ENCODE assay signal across 8 cellular contexts in the genomic region with DNA sequence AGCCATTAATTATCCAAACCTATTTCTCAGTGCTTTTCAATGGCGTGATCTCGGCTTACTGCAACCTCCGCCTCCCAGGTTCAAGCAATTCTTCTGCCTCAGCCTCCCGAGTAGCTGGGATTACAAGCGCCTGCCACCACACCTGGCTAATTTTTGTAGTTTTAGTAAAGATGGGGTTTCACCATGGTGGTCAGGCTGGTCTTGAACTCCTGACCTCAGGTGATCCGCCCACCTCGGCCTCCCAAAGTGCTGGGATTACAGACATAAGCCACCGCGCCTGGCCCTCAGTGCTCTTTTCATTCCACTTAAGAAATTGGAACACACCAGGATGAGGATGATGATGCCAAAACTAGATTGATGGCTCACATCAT. TPM values are rescaled to one million over a fixed set of nuclear protein-coding genes. Genes with fewer than 3 reads are reported as not detected.
DNase-seq lines count a peak whose midpoint lies in the region; ATAC-seq and TF ChIP-seq lines count a peak whose summit lies in the region.
"Not testable (repeated sequence)": the region's sequence is repeated elsewhere in the genome, so short reads cannot be mapped to it uniquely, and the experiment has no call there.

No MANE protein-coding gene starts in this region.

- peak overlapping the region; percentile 93 for H3K27ac ChIP-seq in lower lobe of right lung
- H3K27ac ChIP-seq in prostate gland: peak overlapping the region; percentile 82 to 86

- H3K36me3 ChIP-seq in lower lobe of right lung, prostate gland: not testable (repeated sequence)

- CTCF ChIA-PET in Calu3 (lab: Charles Lee); activated CD4-positive, alpha-beta memory T cell treated with anti-CD3 and anti-CD28 coated beads, Interleukin-2, amount 10 ng/mL, durations not matched to agents 7 days and 5 days (lab: Charles Lee): not testable (repeated sequence)
- CTCF ChIA-PET in MCF 10A (lab: Yijun Ruan, JAX): interaction anchor here (1.0 to 1.2 kb wide), 2 partner anchors 23 to 83 kb away, joined by 3 to 4 read pairs; no protein-coding TSS in a partner anchor

- BruUV-seq in Calu3 (replicated peaks; lab: Mats Ljungman, UMichigan); MCF 10A (replicated peaks; lab: Mats Ljungman, UMichigan): not testable (repeated sequence)

- H3K27me3 ChIP-seq in lower lobe of right lung (ENCODE audit: low read depth); prostate gland (replicated peaks; ENCODE audit: insufficient read depth): not testable (repeated sequence)

- DNase-seq in Calu3; NB4 (ENCODE audit: low read depth); activated CD4-positive, alpha-beta memory T cell treated with anti-CD3 and anti-CD28 coated beads, Interleukin-2, amount 10 ng/mL, durations not matched to agents 7 days and 5 days; MCF 10A (ENCODE audit: unreplicated experiment); fibroblast of pulmonary artery (ENCODE audit: low read depth); lower lobe of right lung; prostate gland (ENCODE audit: low spot score); type B pancreatic cell (ENCODE audit: extremely low spot score, unreplicated experiment): not testable (repeated sequence)

- WGBS in prostate gland: 51% methylated on average over 9 of the region's 9 CpGs

- intact Hi-C loops in Calu3 (cut with micrococcal nuclease; ENCODE audit: unreplicated experiment); lower lobe of right lung (cut with DNase I): not testable (repeated sequence)
- intact Hi-C loops in MCF 10A (cut with micrococcal nuclease) (loop anchor here (1.0 kb wide), 3 partner anchors 20 to 141 kb away; no protein-coding TSS in a partner anchor), prostate gland (cut with DNase I) (loop anchor here (2.0 kb wide), 1 partner anchor 29 kb away; no protein-coding TSS in a partner anchor)

- peak overlapping the region; percentile 98 for H3K27ac Mint-ChIP-seq in Calu3 (ENCODE audit: unreplicated experiment)
- peak overlapping the region; percentile 94 for H3K27ac Mint-ChIP-seq in activated CD4-positive, alpha-beta memory T cell treated with anti-CD3 and anti-CD28 coated beads, Interleukin-2, amount 10 ng/mL, durations not matched to agents 7 days and 5 days
- H3K27ac Mint-ChIP-seq in MCF 10A (ENCODE audit: low read depth, unreplicated experiment): peak overlapping the region; percentile 99
- H3K27ac Mint-ChIP-seq in type B pancreatic cell: peak overlapping the region; percentile 100

- TF ChIP-seq POLR2A in NB4 (IDR thresholded peaks at IDR 0.05; ENCODE audit: extremely low read depth, insufficient read length); prostate gland (IDR thresholded peaks at IDR 0.05): not testable (repeated sequence)

- H3K9me3 Mint-ChIP-seq in Calu3 (ENCODE audit: low read depth, unreplicated experiment); activated CD4-positive, alpha-beta memory T cell treated with anti-CD3 and anti-CD28 coated beads, Interleukin-2, amount 10 ng/mL, durations not matched to agents 7 days and 5 days; MCF 10A (ENCODE audit: unreplicated experiment); type B pancreatic cell: not testable (repeated sequence)

- H3K9me3 ChIP-seq in lower lobe of right lung, prostate gland: not testable (repeated sequence)

- POLR2A ChIA-PET in activated CD4-positive, alpha-beta memory T cell treated with anti-CD3 and anti-CD28 coated beads, Interleukin-2, amount 10 ng/mL, durations not matched to agents 7 days and 5 days (lab: Charles Lee): interaction anchor here (0.6 to 34.9 kb wide), 17 partner anchors 11 to 144 kb away, joined by 3 to 759 read pairs (median 5); partner anchors contain the start of genes MTMR4, RAD51C and TEX14
- POLR2A ChIA-PET in MCF 10A (lab: Yijun Ruan, JAX): interaction anchor here (0.6 to 4.1 kb wide), 10 partner anchors 8 to 476 kb away, joined by 3 to 83 read pairs (median 4); partner anchors contain the start of genes RAD51C and TEX14

- not testable (repeated sequence) for TF ChIP-seq CTCF in Calu3 (IDR thresholded peaks at IDR 0.05; ENCODE audit: unreplicated experiment); NB4 (IDR thresholded peaks at IDR 0.05; ENCODE audit: low read depth, low read length); MCF 10A (IDR thresholded peaks at IDR 0.05; ENCODE audit: unreplicated experiment); fibroblast of pulmonary artery (IDR thresholded peaks at IDR 0.05; ENCODE audit: low read length, missing control alignments); lower lobe of right lung (IDR thresholded peaks at IDR 0.05); prostate gland (IDR thresholded peaks at IDR 0.05); type B pancreatic cell (conservative IDR thresholded peaks at IDR 0.05)

- peak in 1 of 2 donors; percentile 1 for ATAC-seq in lower lobe of right lung

- peak overlapping the region; percentile 61 for H3K4me3 ChIP-seq in NB4 (ENCODE audit: low read depth, low read length)
- peak overlapping the region; percentile 50 for H3K4me3 ChIP-seq in fibroblast of pulmonary artery (replicated peaks; ENCODE audit: low read depth, low read length)
- H3K4me3 ChIP-seq in lower lobe of right lung: peak overlapping the region; percentile 56
- peak overlapping the region; percentile 21 to 26 for H3K4me3 ChIP-seq in prostate gland

- not testable (repeated sequence) for H3K4me1 ChIP-seq in lower lobe of right lung; prostate gland (replicated peaks)

- not testable (repeated sequence) for H3K27me3 Mint-ChIP-seq in Calu3 (ENCODE audit: unreplicated experiment); MCF 10A (ENCODE audit: insufficient read depth, unreplicated experiment); type B pancreatic cell
- H3K27me3 Mint-ChIP-seq in activated CD4-positive, alpha-beta memory T cell treated with anti-CD3 and anti-CD28 coated beads, Interleukin-2, amount 10 ng/mL, durations not matched to agents 7 days and 5 days: peaks cover 13% of the 10 kb centered on the region

- not testable (repeated sequence) for H3K4me1 Mint-ChIP-seq in Calu3 (ENCODE audit: low read depth, unreplicated experiment)
- peaks cover 26% of the 10 kb centered on the region for H3K4me1 Mint-ChIP-seq in activated CD4-positive, alpha-beta memory T cell treated with anti-CD3 and anti-CD28 coated beads, Interleukin-2, amount 10 ng/mL, durations not matched to agents 7 days and 5 days
- H3K4me1 Mint-ChIP-seq in MCF 10A (ENCODE audit: insufficient read depth, unreplicated experiment) (peaks cover 13% of the 10 kb centered on the region), type B pancreatic cell (ENCODE audit: unreplicated experiment) (peaks cover 13% of the 10 kb centered on the region)

- H3K36me3 Mint-ChIP-seq in Calu3 (ENCODE audit: insufficient read depth, unreplicated experiment): peaks cover 25% of the 10 kb centered on the region
- H3K36me3 Mint-ChIP-seq in activated CD4-positive, alpha-beta memory T cell treated with anti-CD3 and anti-CD28 coated beads, Interleukin-2, amount 10 ng/mL, durations not matched to agents 7 days and 5 days (ENCODE audit: low read depth); MCF 10A (ENCODE audit: insufficient read depth, unreplicated experiment); type B pancreatic cell: not testable (repeated sequence)

- H3K4me3 Mint-ChIP-seq in Calu3 (ENCODE audit: low read depth, unreplicated experiment) (peak overlapping the region; percentile 63), MCF 10A (ENCODE audit: unreplicated experiment) (peak overlapping the region; percentile 69), type B pancreatic cell (peak overlapping the region; percentile 90)
- H3K4me3 Mint-ChIP-seq in activated CD4-positive, alpha-beta memory T cell treated with anti-CD3 and anti-CD28 coated beads, Interleukin-2, amount 10 ng/mL, durations not matched to agents 7 days and 5 days: peak overlapping the region; percentile 70

RNA-seq across cellular contexts. Expression of gene TEX14, which starts 32.1 kb away (rescaled TPM):
- 0.07 TPM in 2 replicates for total RNA-seq in Calu3 (2022)
- under 1 TPM; 0.85 to 0.96 TPM for total RNA-seq in activated CD4-positive, alpha-beta memory T cell treated with anti-CD3 and anti-CD28 coated beads, Interleukin-2, amount 10 ng/mL, durations not matched to agents 7 days and 5 days
- 0.07 TPM in 1 of 2 replicates, not detected in the other for total RNA-seq in MCF 10A (2022)
- total RNA-seq in lower lobe of right lung: 6.8 TPM
- total RNA-seq in prostate gland: 10 to 100 TPM in 1 of 2 donors, under 1 TPM in 1; 0.50 to 14.3 TPM
- 0.17 and 0.34 TPM in 2 replicates for total RNA-seq in type B pancreatic cell (ENCODE audit: low replicate concordance)

RNA-seq across cellular contexts. Expression of gene RAD51C, which starts 32.7 kb away (rescaled TPM):
- total RNA-seq in Calu3 (2022): 24.3 and 28.4 TPM in 2 replicates
- total RNA-seq in activated CD4-positive, alpha-beta memory T cell treated with anti-CD3 and anti-CD28 coated beads, Interleukin-2, amount 10 ng/mL, durations not matched to agents 7 days and 5 days: 10 to 100 TPM; 55.2 to 59.6 TPM
- total RNA-seq in MCF 10A (2022): 48.3 and 59.5 TPM in 2 replicates
- total RNA-seq in lower lobe of right lung: 21.0 TPM
- 10 to 100 TPM; 30.4 to 32.5 TPM for total RNA-seq in prostate gland
- 32.0 and 36.8 TPM in 2 replicates for total RNA-seq in type B pancreatic cell (ENCODE audit: low replicate concordance)
